1 cellular context compared by ENCODE assay signal in genomic region chr12:121128908-121129704, GRCh38.
A peak's percentile ranks its signal among the peaks of the same experiment; 100 is the strongest.
TF ChIP-seq lines count a peak whose summit lies in the region.

No MANE protein-coding gene starts in this region.

TF ChIP-seq in HepG2, 621 proteins besides CTCF, POLR2A, EP300 and RAD21 (continued from another document):
- TF ChIP-seq ZNF275 (CRISPR knock-in tag; IDR thresholded peaks at IDR 0.05; ENCODE audit: borderline replicate concordance) (no peak), ZNF510 (CRISPR knock-in tag; IDR thresholded peaks at IDR 0.05; ENCODE audit: low read depth) (no peak), PHF21A (CRISPR knock-in tag; IDR thresholded peaks at IDR 0.05) (peak; percentile 35), PLSCR1 (CRISPR knock-in tag; IDR thresholded peaks at IDR 0.05; ENCODE audit: borderline replicate concordance) (no peak), MXD4 (CRISPR knock-in tag; IDR thresholded peaks at IDR 0.05) (no peak), ZMYM3 (CRISPR knock-in tag; IDR thresholded peaks at IDR 0.05) (peak; percentile 32; the same call in 1 of the 2 replicates), BRF2 (CRISPR knock-in tag; IDR thresholded peaks at IDR 0.05) (no peak), ZSCAN5A (CRISPR knock-in tag; IDR thresholded peaks at IDR 0.05; ENCODE audit: borderline replicate concordance) (no peak)
